Comparison of ENCODE assay signal across 23 cellular contexts in the genomic region with DNA sequence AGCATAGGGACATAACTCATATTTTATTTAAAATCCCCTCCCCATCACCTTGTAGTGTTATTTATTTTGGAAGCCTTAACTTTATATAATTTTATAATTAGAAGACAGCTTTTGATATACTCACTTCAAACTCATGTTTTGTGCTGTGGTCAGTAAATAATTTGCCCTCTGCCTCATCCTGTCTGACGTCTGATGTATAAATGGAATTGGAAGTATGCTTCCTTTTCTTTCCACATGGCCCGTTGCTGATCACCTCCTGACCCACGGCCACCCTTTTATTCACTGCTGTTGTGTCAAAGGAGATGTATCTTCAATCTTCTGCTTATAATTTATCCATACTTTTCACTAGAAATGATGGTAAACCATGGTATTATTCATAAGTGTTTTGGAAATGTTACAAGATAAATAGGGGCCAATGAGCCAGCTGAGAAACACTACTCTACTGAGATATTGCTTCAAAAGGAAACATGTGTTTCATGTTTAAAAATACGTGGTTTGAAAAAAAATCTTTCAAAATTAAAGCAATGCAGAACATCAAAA.
"Had no signal": no experiment of that assay in that cellular context is flagged by ENCODE, and none has a peak within 500 bp of the region (broad histone marks: within the 10 kb centered on the region; RNA-seq: fewer than 3 reads in every experiment).

No MANE protein-coding gene starts in this region.

- H3K27ac ChIP-seq: right atrium auricular region, skin epidermis, VCaP had no signal

- DNase-seq: activated CD4-positive, CD25-positive, alpha-beta regulatory T cell treated with anti-CD3 and anti-CD28 coated beads, Interleukin-2, amount 50 U/mL, for 72 hours; activated CD8-positive, alpha-beta memory T cell treated with anti-CD3 and anti-CD28 coated beads for 24 hours; activated CD8-positive, alpha-beta memory T cell treated with anti-CD3 and anti-CD28 coated beads, Interleukin-2, amount 50 U/mL, for 48 hours; activated effector memory CD4-positive, alpha-beta T cell treated with Interleukin-2 at 50 U/mL for 16 hours; activated naive CD4-positive, alpha-beta T cell treated with anti-CD3 and anti-CD28 coated beads, Interleukin-2, amount 10 ng/mL, durations not matched to agents 7 days and 5 days; activated naive CD8-positive, alpha-beta T cell treated with anti-CD3 and anti-CD28 coated beads, Interleukin-2, amount 50 U/mL, for 24 hours; activated T-cell treated with anti-CD3 and anti-CD28 coated beads, Interleukin-2, amount 50 U/mL, for 48 hours; anterior cingulate cortex; effector CD8-positive, alpha-beta T cell; left ventricle myocardium superior; naive B cell; stimulated activated CD4-positive, alpha-beta T cell treated with anti-CD3 and anti-CD28 coated beads, Interleukin-15, amount 100 ng/mL, for 24 hours; stimulated activated CD4-positive, alpha-beta T cell treated with anti-CD3 and anti-CD28 coated beads, Interleukin-2, amount 100 ng/mL, for 48 hours; stimulated activated naive CD8-positive, alpha-beta T cell treated with anti-CD3 and anti-CD28 coated beads, Interleukin-15, amount 100 ng/mL, for 72 hours; T-helper 2 cell had no signal

- H3K4me1 Mint-ChIP-seq: activated naive CD4-positive, alpha-beta T cell treated with anti-CD3 and anti-CD28 coated beads, Interleukin-2, amount 10 ng/mL, durations not matched to agents 7 days and 5 days; activated naive CD8-positive, alpha-beta T cell treated with anti-CD3 and anti-CD28 coated beads, Interleukin-2, amount 50 U/mL, for 24 hours; naive B cell; neural crest cell; stimulated activated naive CD8-positive, alpha-beta T cell treated with anti-CD3 and anti-CD28 coated beads, Interleukin-15, amount 100 ng/mL, for 72 hours had no signal

- H3K36me3 Mint-ChIP-seq: activated naive CD4-positive, alpha-beta T cell treated with anti-CD3 and anti-CD28 coated beads, Interleukin-2, amount 10 ng/mL, durations not matched to agents 7 days and 5 days; naive B cell; type B pancreatic cell had no signal

- H3K4me3 Mint-ChIP-seq: activated naive CD4-positive, alpha-beta T cell treated with anti-CD3 and anti-CD28 coated beads, Interleukin-2, amount 10 ng/mL, durations not matched to agents 7 days and 5 days; activated naive CD8-positive, alpha-beta T cell treated with anti-CD3 and anti-CD28 coated beads, Interleukin-2, amount 50 U/mL, for 24 hours; dendritic cell treated with granulocyte-macrophage colony-stimulating factor and Interleukin-4, amounts not matched to agents 40 ng/mL and 50 ng/mL, for 4 days; naive B cell; neural crest cell; stimulated activated naive CD8-positive, alpha-beta T cell treated with anti-CD3 and anti-CD28 coated beads, Interleukin-15, amount 100 ng/mL, for 72 hours; type B pancreatic cell had no signal

- H3K9me3 Mint-ChIP-seq: activated naive CD4-positive, alpha-beta T cell treated with anti-CD3 and anti-CD28 coated beads, Interleukin-2, amount 10 ng/mL, durations not matched to agents 7 days and 5 days; dendritic cell treated with granulocyte-macrophage colony-stimulating factor and Interleukin-4, amounts not matched to agents 40 ng/mL and 50 ng/mL, for 4 days; neural crest cell; stimulated activated naive CD8-positive, alpha-beta T cell treated with anti-CD3 and anti-CD28 coated beads, Interleukin-15, amount 100 ng/mL, for 72 hours; type B pancreatic cell had no signal

- H3K27ac Mint-ChIP-seq: activated naive CD4-positive, alpha-beta T cell treated with anti-CD3 and anti-CD28 coated beads, Interleukin-2, amount 10 ng/mL, durations not matched to agents 7 days and 5 days; activated naive CD8-positive, alpha-beta T cell treated with anti-CD3 and anti-CD28 coated beads, Interleukin-2, amount 50 U/mL, for 24 hours; dendritic cell treated with granulocyte-macrophage colony-stimulating factor and Interleukin-4, amounts not matched to agents 40 ng/mL and 50 ng/mL, for 4 days; naive B cell; stimulated activated naive CD8-positive, alpha-beta T cell treated with anti-CD3 and anti-CD28 coated beads, Interleukin-15, amount 100 ng/mL, for 72 hours; type B pancreatic cell had no signal

- H3K36me3 ChIP-seq: right atrium auricular region had no signal

- H3K4me3 ChIP-seq: right atrium auricular region, skin epidermis had no signal

- ATAC-seq: activated naive CD8-positive, alpha-beta T cell treated with anti-CD3 and anti-CD28 coated beads, Interleukin-2, amount 50 U/mL, for 24 hours; esophagus mucosa; left ventricle myocardium superior; stimulated activated naive CD8-positive, alpha-beta T cell treated with anti-CD3 and anti-CD28 coated beads, Interleukin-15, amount 100 ng/mL, for 72 hours had no signal

- FAIRE-seq: frontal cortex had no signal

- H3K27me3 ChIP-seq: right atrium auricular region had no signal

- H3K4me1 ChIP-seq: right atrium auricular region had no signal

- H3K9me3 ChIP-seq: right atrium auricular region had no signal

- H3K27me3 Mint-ChIP-seq: activated naive CD4-positive, alpha-beta T cell treated with anti-CD3 and anti-CD28 coated beads, Interleukin-2, amount 10 ng/mL, durations not matched to agents 7 days and 5 days; activated naive CD8-positive, alpha-beta T cell treated with anti-CD3 and anti-CD28 coated beads, Interleukin-2, amount 50 U/mL, for 24 hours; dendritic cell treated with granulocyte-macrophage colony-stimulating factor and Interleukin-4, amounts not matched to agents 40 ng/mL and 50 ng/mL, for 4 days; naive B cell; stimulated activated naive CD8-positive, alpha-beta T cell treated with anti-CD3 and anti-CD28 coated beads, Interleukin-15, amount 100 ng/mL, for 72 hours; type B pancreatic cell had no signal
